ENCODE assay signal across 8 cellular contexts in the genomic region with DNA sequence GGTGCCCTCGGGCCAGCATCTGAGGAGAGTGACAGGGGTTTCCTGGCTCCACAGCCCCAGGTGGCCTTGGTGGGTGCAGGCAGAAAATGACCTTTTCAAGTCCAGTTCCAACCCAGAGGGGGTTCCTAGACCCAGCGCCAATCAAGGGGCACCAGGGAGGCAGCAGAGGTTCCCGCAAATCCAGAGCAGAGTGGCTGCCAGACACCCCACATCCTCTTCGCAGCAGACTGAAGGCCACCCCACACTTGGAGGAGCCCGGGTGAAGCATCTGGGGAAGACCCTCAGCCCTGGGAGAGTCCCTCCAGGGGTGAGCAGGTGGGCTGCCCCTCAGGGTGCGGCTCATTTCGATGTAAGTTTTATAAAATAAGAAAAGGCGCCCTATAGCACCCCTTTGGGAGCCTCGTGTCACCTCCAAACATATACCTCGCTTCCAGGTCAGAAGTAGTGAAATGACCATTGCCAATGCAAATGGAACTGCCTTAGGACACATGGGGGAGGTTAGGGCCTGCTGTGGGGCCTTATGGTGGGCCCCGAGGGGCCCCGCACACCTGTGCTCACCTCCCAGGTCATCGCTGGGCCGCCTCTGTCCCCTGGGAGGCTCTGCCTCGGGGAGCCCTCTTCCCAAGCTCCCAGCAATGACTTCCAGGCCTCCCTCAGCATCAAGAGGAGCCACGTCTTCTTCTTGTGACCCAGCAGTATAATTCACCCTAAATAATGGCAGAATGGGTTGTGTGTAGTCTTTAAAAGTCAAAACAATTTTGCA. TPM values are rescaled to one million over a fixed set of nuclear protein-coding genes. Genes with fewer than 3 reads are reported as not detected.
DNase-seq lines count a peak whose midpoint lies in the region; ATAC-seq, FAIRE-seq and TF ChIP-seq lines count a peak whose summit lies in the region.

No MANE protein-coding gene starts in this region.

- no peaks in the 10 kb centered on the region for H3K9me3 Mint-ChIP-seq in activated T-cell treated with anti-CD3 and anti-CD28 coated beads, Interleukin-2, amount 50 U/mL, for 24 hours
- no peaks in the 10 kb centered on the region for H3K9me3 Mint-ChIP-seq in activated naive CD8-positive, alpha-beta T cell treated with anti-CD3 and anti-CD28 coated beads, Interleukin-2, amount 50 U/mL, for 24 hours

- no peaks in the 10 kb centered on the region for H3K79me2 ChIP-seq in keratinocyte (ENCODE audit: control insufficient read depth, insufficient read depth, low read length)

- no peak for DNase-seq in activated T-cell treated with anti-CD3 and anti-CD28 coated beads, Interleukin-2, amount 50 U/mL, for 24 hours
- DNase-seq in activated T-cell treated with anti-CD3 and anti-CD28 coated beads for 4 hours (no peak), keratinocyte (ENCODE audit: low read depth, low spot score) (no peak), KBM-7 (no peak), iPS-NIHi7 (ENCODE audit: extremely low spot score) (no peak)
- no peak for DNase-seq in activated naive CD8-positive, alpha-beta T cell treated with anti-CD3 and anti-CD28 coated beads, Interleukin-2, amount 50 U/mL, for 24 hours

- H3K4me3 ChIP-seq in keratinocyte (ENCODE audit: control insufficient read depth in 2 of 3, extremely low read depth in 1 of 3, insufficient read depth in 2 of 3, low read depth in 1 of 3, low read length in 3 of 3): peak overlapping the region in 2 of 3 experiments; percentile 58 to 69
- peak overlapping the region; percentile 68 for H3K4me3 ChIP-seq in thymus (ENCODE audit: low read length)

- WGBS in thymus: 88% methylated on average over 16 of the region's 16 CpGs

- in situ Hi-C loops in KBM-7 (cut with MboI; ENCODE audit: low pct_unique_long_range_greater_than_20kb, low sequenced_read_pairs): no loop called here

- H3K27ac Mint-ChIP-seq in activated T-cell treated with anti-CD3 and anti-CD28 coated beads, Interleukin-2, amount 50 U/mL, for 24 hours: peak overlapping the region; percentile 93
- H3K27ac Mint-ChIP-seq in activated naive CD8-positive, alpha-beta T cell treated with anti-CD3 and anti-CD28 coated beads, Interleukin-2, amount 50 U/mL, for 24 hours: peak overlapping the region; percentile 94

- H3K27ac ChIP-seq in keratinocyte (ENCODE audit: control insufficient read depth, insufficient read depth, low read length): no peak overlapping the region
- peak overlapping the region; percentile 94 for H3K27ac ChIP-seq in thymus (ENCODE audit: low read depth)

- peak overlapping the region; percentile 90 for H2AFZ ChIP-seq in keratinocyte (ENCODE audit: control insufficient read depth, low read length)

- H3K4me1 Mint-ChIP-seq in activated T-cell treated with anti-CD3 and anti-CD28 coated beads, Interleukin-2, amount 50 U/mL, for 24 hours (ENCODE audit: low read depth): peaks cover 28% of the 10 kb centered on the region
- peaks cover 40% of the 10 kb centered on the region for H3K4me1 Mint-ChIP-seq in activated naive CD8-positive, alpha-beta T cell treated with anti-CD3 and anti-CD28 coated beads, Interleukin-2, amount 50 U/mL, for 24 hours

- no peak overlapping the region for H3K9ac ChIP-seq in keratinocyte (ENCODE audit: control insufficient read depth, extremely low read depth, insufficient read depth, low read length)

- no peak for TF ChIP-seq CTCF in keratinocyte (optimal IDR thresholded peaks at IDR 0.05 in 1 of 3, IDR thresholded peaks at IDR 0.05 in 1 of 3, conservative IDR thresholded peaks at IDR 0.05 in 1 of 3; ENCODE audit: extremely low read depth in 1 of 3, insufficient read depth in 2 of 3, low read length in 3 of 3)

- peaks cover 28% of the 10 kb centered on the region for H3K36me3 Mint-ChIP-seq in activated T-cell treated with anti-CD3 and anti-CD28 coated beads, Interleukin-2, amount 50 U/mL, for 24 hours (ENCODE audit: low read depth)
- H3K36me3 Mint-ChIP-seq in activated naive CD8-positive, alpha-beta T cell treated with anti-CD3 and anti-CD28 coated beads, Interleukin-2, amount 50 U/mL, for 24 hours (ENCODE audit: low read depth): peaks cover 14% of the 10 kb centered on the region

- no peaks in the 10 kb centered on the region for H3K27me3 Mint-ChIP-seq in activated T-cell treated with anti-CD3 and anti-CD28 coated beads, Interleukin-2, amount 50 U/mL, for 24 hours
- H3K27me3 Mint-ChIP-seq in activated naive CD8-positive, alpha-beta T cell treated with anti-CD3 and anti-CD28 coated beads, Interleukin-2, amount 50 U/mL, for 24 hours: peaks cover 3% of the 10 kb centered on the region

- H4K20me1 ChIP-seq in keratinocyte (ENCODE audit: control insufficient read depth, extremely low read depth, insufficient read depth, low read length): no peaks in the 10 kb centered on the region

- H3K27me3 ChIP-seq in keratinocyte (ENCODE audit: control insufficient read depth, extremely low read depth, insufficient read depth, low read length) (no peaks in the 10 kb centered on the region), thymus (ENCODE audit: control insufficient read depth, insufficient read depth) (no peaks in the 10 kb centered on the region)

- peak overlapping the region; percentile 46 for H3K4me2 ChIP-seq in keratinocyte (ENCODE audit: control insufficient read depth, extremely low read depth, insufficient read depth, low read depth, low read length)

- peaks cover 11% of the 10 kb centered on the region for H3K4me1 ChIP-seq in keratinocyte (ENCODE audit: control insufficient read depth, extremely low read depth, insufficient read depth, low read length)
- peaks cover 21% of the 10 kb centered on the region for H3K4me1 ChIP-seq in thymus (ENCODE audit: control insufficient read depth, insufficient read depth, low read length)

- no peak for FAIRE-seq in keratinocyte (lab: Jason Lieb, UNC)

- H3K9me3 ChIP-seq in keratinocyte (ENCODE audit: control insufficient read depth, low read depth, low read length) (no peaks in the 10 kb centered on the region), thymus (ENCODE audit: control insufficient read depth) (no peaks in the 10 kb centered on the region)

- no peaks in the 10 kb centered on the region for H3K36me3 ChIP-seq in keratinocyte (ENCODE audit: control insufficient read depth in 2 of 2, extremely low read depth in 1 of 2, insufficient read depth in 2 of 2, low read length in 2 of 2)
- peaks cover under 1% of the 10 kb centered on the region for H3K36me3 ChIP-seq in thymus (ENCODE audit: control insufficient read depth, insufficient read depth)

- no peaks in the 10 kb centered on the region for H3K9me1 ChIP-seq in keratinocyte (ENCODE audit: control insufficient read depth, extremely low read depth, insufficient read depth, low read length)

- ATAC-seq in activated naive CD8-positive, alpha-beta T cell treated with anti-CD3 and anti-CD28 coated beads, Interleukin-2, amount 50 U/mL, for 24 hours: no peak
- no peak for ATAC-seq in HG03520 (IDR thresholded peaks at IDR 0.05; ENCODE audit: unreplicated experiment)

- dilution Hi-C loops in keratinocyte (cut with MboI; ENCODE audit: extremely low pct_ligation_motif_present, low sequenced_read_pairs): no loop called here

- H3K4me3 Mint-ChIP-seq in activated T-cell treated with anti-CD3 and anti-CD28 coated beads, Interleukin-2, amount 50 U/mL, for 24 hours: peak overlapping the region; percentile 89
- peak overlapping the region; percentile 93 for H3K4me3 Mint-ChIP-seq in activated naive CD8-positive, alpha-beta T cell treated with anti-CD3 and anti-CD28 coated beads, Interleukin-2, amount 50 U/mL, for 24 hours

RNA-seq across cellular contexts. Expression of a gene that starts 11.0 kb away (rescaled TPM):
- not detected in 3 replicates for polyA plus RNA-seq in keratinocyte
- polyA plus RNA-seq in keratinocyte (2011; ENCODE audit: low read depth): not detected
- not detected in 2 replicates for polyA plus RNA-seq in keratinocyte (2011; cell fraction: cytosol; rRNA removed)
- polyA plus RNA-seq in keratinocyte (2011; cell fraction: nucleus; rRNA removed): not detected in 2 replicates
- polyA plus RNA-seq in keratinocyte (2012; ENCODE audit: low replicate concordance): not detected in 2 replicates
- not detected in 3 replicates for polyA minus RNA-seq in keratinocyte
- polyA minus RNA-seq in keratinocyte (2011; cell fraction: cytosol; rRNA and poly(A)+ RNA removed): not detected
- polyA minus RNA-seq in keratinocyte (2011; cell fraction: nucleus; rRNA and poly(A)+ RNA removed): not detected in 2 replicates
- polyA plus RNA-seq in thymus: 3.7 TPM

RNA-seq across cellular contexts. Expression of a gene that starts 21.8 kb away (rescaled TPM):
- polyA plus RNA-seq in keratinocyte (not detected in 3 replicates), thymus (12.7 TPM)
- polyA plus RNA-seq in keratinocyte (2011; ENCODE audit: low read depth): not detected
- polyA plus RNA-seq in keratinocyte (2011; cell fraction: cytosol; rRNA removed): not detected in 2 replicates
- not detected in 2 replicates for polyA plus RNA-seq in keratinocyte (2011; cell fraction: nucleus; rRNA removed)
- polyA plus RNA-seq in keratinocyte (2012; ENCODE audit: low replicate concordance): not detected in 2 replicates
- not detected in 3 replicates for polyA minus RNA-seq in keratinocyte
- not detected for polyA minus RNA-seq in keratinocyte (2011; cell fraction: cytosol; rRNA and poly(A)+ RNA removed)
- not detected in 2 replicates for polyA minus RNA-seq in keratinocyte (2011; cell fraction: nucleus; rRNA and poly(A)+ RNA removed)

Comparison
In these comparisons a context has a peak if more than half of its experiments do, and no peak if none do; other contexts are left out.
1. RNA of a gene that starts 21.8 kb away (polyA plus RNA-seq): 12.7 TPM in thymus (single experiment); not detected in keratinocyte; every median in the first group is over 10 times any median in the second.